9 cellular contexts compared by ENCODE assay signal in the genomic region with DNA sequence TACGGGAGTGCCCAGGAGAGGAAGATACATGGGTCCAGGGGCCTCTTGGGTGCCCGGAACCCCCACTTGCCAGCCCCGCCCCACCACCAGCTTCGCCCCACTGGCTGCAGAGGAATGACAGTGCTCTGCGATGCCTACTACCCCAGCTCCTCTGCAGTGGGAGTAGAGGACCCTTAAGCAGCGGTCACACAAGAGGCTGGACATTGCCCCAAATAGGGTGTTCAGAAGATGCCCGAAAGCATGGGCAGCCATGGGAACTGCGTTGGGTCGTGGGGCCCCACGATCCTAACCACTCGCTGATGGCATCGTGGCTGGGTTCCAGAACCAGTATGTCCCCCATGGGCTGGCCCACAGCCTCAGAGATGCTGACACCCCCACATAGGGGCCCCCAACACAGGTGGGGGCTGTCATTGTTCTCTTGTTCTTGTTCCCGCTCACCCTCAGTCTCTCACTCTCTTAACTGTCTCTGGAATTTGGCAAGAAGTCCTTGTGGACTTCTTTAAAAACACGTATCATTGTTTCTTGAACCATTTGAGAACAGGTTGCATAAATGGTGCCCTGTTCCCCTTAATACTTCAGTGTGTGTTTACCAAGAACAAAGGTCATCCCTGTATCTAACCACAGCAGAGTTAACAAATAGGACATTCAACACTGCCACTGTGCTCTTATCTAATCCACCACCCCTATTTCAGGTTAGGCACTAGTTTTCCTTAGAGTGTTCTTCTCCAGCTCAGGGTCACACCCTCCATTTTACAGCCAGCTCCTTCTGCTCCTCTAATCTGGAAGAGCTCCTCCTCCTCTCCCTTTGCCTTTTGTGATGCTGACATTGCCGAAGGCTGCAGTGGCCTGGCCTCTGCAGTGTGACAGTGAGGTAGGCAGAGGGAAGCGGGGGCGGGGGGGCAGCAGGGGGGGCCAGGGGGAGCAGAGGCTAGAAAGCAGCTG.
A peak's percentile ranks its signal among the peaks of the same experiment; 100 is the strongest.
DNase-seq lines count a peak whose midpoint lies in the region; ATAC-seq and TF ChIP-seq lines count a peak whose summit lies in the region.
"Had no signal": no experiment of that assay in that cellular context is flagged by ENCODE, and none has a peak within 500 bp of the region (broad histone marks: within the 10 kb centered on the region; RNA-seq: fewer than 3 reads in every experiment).

No MANE protein-coding gene starts in this region.

- no peak overlapping the region for H2BK15ac ChIP-seq in mesendoderm (replicated peaks; ENCODE audit: low read depth)

- no peaks in the 10 kb centered on the region for H3K79me2 ChIP-seq in mesendoderm (ENCODE audit: control insufficient read depth, insufficient read depth, low read length)

- H3K27ac ChIP-seq in right atrium auricular region: peak overlapping the region; percentile 36 to 68
- no peak overlapping the region for H3K27ac ChIP-seq in mesendoderm (ENCODE audit: low read depth, low read length)
- no peak overlapping the region for H3K27ac ChIP-seq in aorta (ENCODE audit: low read depth in 1 of 2, low read length in 2 of 2)

- H3K27me3 ChIP-seq in right atrium auricular region (no peaks in the 10 kb centered on the region), mesendoderm (ENCODE audit: insufficient read depth, low read length, poor library complexity) (no peaks in the 10 kb centered on the region), aorta (ENCODE audit: control insufficient read depth in 1 of 2, insufficient read depth in 2 of 2, low read length in 1 of 2) (no peaks in the 10 kb centered on the region)

- no peak overlapping the region for H3K9ac ChIP-seq in mesendoderm (ENCODE audit: low read length)

- no peak for TF ChIP-seq CTCF in right atrium auricular region (IDR thresholded peaks at IDR 0.05)

- intact Hi-C loops in left ventricle myocardium superior (cut with micrococcal nuclease) (no loop called here), aorta (cut with DNase I) (no loop called here)

- H3K4me2 ChIP-seq in mesendoderm (ENCODE audit: low read length): no peak overlapping the region

- H3K9me3 ChIP-seq in right atrium auricular region (no peaks in the 10 kb centered on the region), aorta (ENCODE audit: control insufficient read depth, low read length) (no peaks in the 10 kb centered on the region)

- H2AK5ac ChIP-seq in mesendoderm (ENCODE audit: low read length): no peak overlapping the region

- H4K5ac ChIP-seq in mesendoderm (ENCODE audit: low read length): no peak overlapping the region

- H3K23ac ChIP-seq in mesendoderm (ENCODE audit: low read length): no peak overlapping the region

- H3K4me3 ChIP-seq in right atrium auricular region (no peak overlapping the region), mesendoderm (ENCODE audit: low read length) (no peak overlapping the region), aorta (ENCODE audit: low read length in 2 of 2) (no peak overlapping the region)

- H3K4me1 ChIP-seq in right atrium auricular region (peaks cover 0 to 77% of the 10 kb centered on the region in 2 donors), mesendoderm (ENCODE audit: control insufficient read depth, low read depth, low read length) (peaks cover 13% of the 10 kb centered on the region), aorta (ENCODE audit: control insufficient read depth in 1 of 2, insufficient read depth in 2 of 2, low read length in 2 of 2) (peaks cover 0 to 6% of the 10 kb centered on the region in 2 donors)

- H3K4ac ChIP-seq in mesendoderm (ENCODE audit: low read depth, low read length): peak overlapping the region; percentile 4

- no peak overlapping the region for H4K8ac ChIP-seq in mesendoderm (ENCODE audit: low read depth, low read length)

- H3K18ac ChIP-seq in mesendoderm (ENCODE audit: low read length): no peak overlapping the region

- ATAC-seq in left ventricle myocardium superior: no peak
- no peak for ATAC-seq in aorta (ENCODE audit: low FRiP score)
- ATAC-seq in GM19452 (IDR thresholded peaks at IDR 0.05; ENCODE audit: unreplicated experiment): no peak

- DNase-seq in right atrium auricular region (ENCODE audit: low spot score): no peak
- DNase-seq in left ventricle myocardium superior: no peak
- DNase-seq in amniotic epithelial cell (ENCODE audit: low read depth): peak; percentile 51
- no peak for DNase-seq in mesendoderm
- peak; percentile 38 to 72 for DNase-seq in aorta
- no peak for DNase-seq in NCI-H128 (lab: John Stamatoyannopoulos, UW; ENCODE audit: unreplicated experiment)
- no peak for DNase-seq in central memory CD4-positive, alpha-beta T cell
- DNase-seq: left cardiac atrium had no signal

- H2BK120ac ChIP-seq in mesendoderm (ENCODE audit: low read depth, low read length): no peak overlapping the region

- H3K36me3 ChIP-seq in right atrium auricular region (no peaks in the 10 kb centered on the region), mesendoderm (ENCODE audit: control insufficient read depth, insufficient read depth, low read length) (no peaks in the 10 kb centered on the region), aorta (ENCODE audit: control insufficient read depth in 1 of 2, insufficient read depth in 2 of 2, low read length in 1 of 2) (no peaks in the 10 kb centered on the region)

- no peak overlapping the region for H3K56ac ChIP-seq in mesendoderm (ENCODE audit: low read length)

- no peak overlapping the region for H2BK5ac ChIP-seq in mesendoderm (ENCODE audit: low read length)

- H3K79me1 ChIP-seq in mesendoderm (ENCODE audit: low read length): no peaks in the 10 kb centered on the region

- no CpG with 5 or more reads among the region's 17 CpGs for WGBS in mesendoderm (ENCODE audit: extremely low coverage, insufficient coverage, low lambda C conversion rate)
- 88 to 90% methylated on average over 17 of the region's 17 CpGs for WGBS in aorta, 2 donors

Comparison
In these comparisons a context has a peak if more than half of its experiments do, and no peak if none do; other contexts are left out.
1. DNase-seq: peak in amniotic epithelial cell (single experiment) and aorta (2 of 2); none in right atrium auricular region (single experiment), left ventricle myocardium superior (single experiment), mesendoderm (single experiment), NCI-H128 (single experiment) and central memory CD4-positive, alpha-beta T cell (single experiment).
2. H3K27ac ChIP-seq: peak in right atrium auricular region (2 of 2); none in mesendoderm (single experiment) and aorta (0 of 2).